ENCODE assay signal across 8 cellular contexts in the genomic region with DNA sequence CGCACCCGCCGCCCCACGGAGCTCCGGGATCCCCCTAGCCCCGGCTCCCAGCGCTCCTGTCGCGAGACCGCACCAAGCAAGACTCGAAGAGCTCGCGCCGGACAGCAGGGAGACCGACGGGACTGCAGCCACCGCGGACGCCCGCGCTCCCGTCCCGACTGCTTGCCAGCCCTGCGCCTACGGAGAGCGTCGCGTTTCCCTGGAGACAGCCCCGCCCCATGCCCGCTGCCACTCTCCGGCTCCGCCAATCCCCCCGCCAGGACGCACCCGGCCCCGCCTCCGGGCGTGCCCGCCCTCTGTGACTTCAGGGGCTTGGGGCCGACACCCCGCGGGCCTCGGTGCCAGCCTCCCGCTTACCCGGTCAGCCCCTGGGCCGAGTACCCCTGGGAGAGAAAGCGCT. TPM values are rescaled to one million over a fixed set of nuclear protein-coding genes. Genes with fewer than 3 reads are reported as not detected.
DNase-seq lines count a peak whose midpoint lies in the region; ATAC-seq and TF ChIP-seq lines count a peak whose summit lies in the region.

A gene with protein sequence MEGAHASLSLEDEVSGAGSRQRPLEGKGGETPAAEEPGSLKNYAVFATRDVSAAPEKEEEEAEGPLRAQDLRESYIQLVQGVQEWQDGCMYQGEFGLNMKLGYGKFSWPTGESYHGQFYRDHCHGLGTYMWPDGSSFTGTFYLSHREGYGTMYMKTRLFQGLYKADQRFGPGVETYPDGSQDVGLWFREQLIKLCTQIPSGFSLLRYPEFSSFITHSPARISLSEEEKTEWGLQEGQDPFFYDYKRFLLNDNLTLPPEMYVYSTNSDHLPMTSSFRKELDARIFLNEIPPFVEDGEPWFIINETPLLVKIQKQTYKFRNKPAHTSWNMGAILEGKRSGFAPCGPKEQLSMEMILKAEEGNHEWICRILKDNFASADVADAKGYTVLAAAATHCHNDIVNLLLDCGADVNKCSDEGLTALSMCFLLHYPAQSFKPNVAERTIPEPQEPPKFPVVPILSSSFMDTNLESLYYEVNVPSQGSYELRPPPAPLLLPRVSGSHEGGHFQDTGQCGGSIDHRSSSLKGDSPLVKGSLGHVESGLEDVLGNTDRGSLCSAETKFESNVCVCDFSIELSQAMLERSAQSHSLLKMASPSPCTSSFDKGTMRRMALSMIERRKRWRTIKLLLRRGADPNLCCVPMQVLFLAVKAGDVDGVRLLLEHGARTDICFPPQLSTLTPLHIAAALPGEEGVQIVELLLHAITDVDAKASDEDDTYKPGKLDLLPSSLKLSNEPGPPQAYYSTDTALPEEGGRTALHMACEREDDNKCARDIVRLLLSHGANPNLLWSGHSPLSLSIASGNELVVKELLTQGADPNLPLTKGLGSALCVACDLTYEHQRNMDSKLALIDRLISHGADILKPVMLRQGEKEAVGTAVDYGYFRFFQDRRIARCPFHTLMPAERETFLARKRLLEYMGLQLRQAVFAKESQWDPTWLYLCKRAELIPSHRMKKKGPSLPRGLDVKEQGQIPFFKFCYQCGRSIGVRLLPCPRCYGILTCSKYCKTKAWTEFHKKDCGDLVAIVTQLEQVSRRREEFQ (minus strand): TSS at position 181 of the 400 bp plus-strand sequence. CDS start 653 bp downstream, outside the sequence.

- ATAC-seq in left colon, result peak; percentile 34
- no peak for ATAC-seq in HG02678 (IDR thresholded peaks at IDR 0.05; ENCODE audit: unreplicated experiment)

- TF ChIP-seq CTCF in HFF-Myc (IDR thresholded peaks at IDR 0.05; ENCODE audit: low read depth, low read length, missing control alignments), result no peak
- no peak for TF ChIP-seq CTCF in coronary artery (IDR thresholded peaks at IDR 0.05)

- DNase-seq in HFF-Myc (ENCODE audit: extremely low read depth, low read depth) (no peak), coronary artery (ENCODE audit: low spot score) (peak; percentile 71), left colon (peak; percentile 70 to 81), COR-L47 (lab: John Stamatoyannopoulos, UW) (no peak), DMS 273 (lab: John Stamatoyannopoulos, UW; ENCODE audit: unreplicated experiment) (no peak)
- DNase-seq in activated CD4-positive, alpha-beta T cell treated with anti-CD3 and anti-CD28 coated beads for 1 hour, result peak; percentile 44
- peak; percentile 70 to 82 for DNase-seq in stimulated activated CD4-positive, alpha-beta T cell treated with anti-CD3 and anti-CD28 coated beads, Interleukin-2, amount 100 ng/mL, for 24 hours

- H3K4me3 ChIP-seq in HFF-Myc (replicated peaks; ENCODE audit: low read depth, low read length) (peak within 1 kb of the TSS; percentile 46), coronary artery (peak within 1 kb of the TSS; percentile 75)

- no peak within 1 kb of the TSS for H3K27ac ChIP-seq in coronary artery

- intact Hi-C loops in left colon (cut with DNase I, micrococcal nuclease), result no loop called here

RNA-seq across cellular contexts. Expression of the gene that starts here (rescaled TPM):
- 10 to 100 TPM; 18.5 to 19.9 TPM for total RNA-seq in left colon

Comparison
In these comparisons a context has a peak if more than half of its experiments do, and no peak if none do; other contexts are left out.
1. DNase-seq: peak in activated CD4-positive, alpha-beta T cell treated with anti-CD3 and anti-CD28 coated beads for 1 hour (single experiment), coronary artery (single experiment), left colon (2 of 2) and stimulated activated CD4-positive, alpha-beta T cell treated with anti-CD3 and anti-CD28 coated beads, Interleukin-2, amount 100 ng/mL, for 24 hours (2 of 2); none in HFF-Myc (single experiment), COR-L47 (single experiment) and DMS 273 (single experiment).